24 cellular contexts compared by ENCODE assay signal in genomic region chr15:91027677-91028076, GRCh38. TPM values are rescaled to one million over a fixed set of nuclear protein-coding genes. Genes with fewer than 3 reads are reported as not detected.
A peak's percentile ranks its signal among the peaks of the same experiment; 100 is the strongest.
DNase-seq lines count a peak whose midpoint lies in the region; ATAC-seq, FAIRE-seq and TF ChIP-seq lines count a peak whose summit lies in the region.
"Had no signal": no experiment of that assay in that cellular context is flagged by ENCODE, and none has a peak within 500 bp of the region (broad histone marks: within the 10 kb centered on the region; RNA-seq: fewer than 3 reads in every experiment).

No MANE protein-coding gene starts in this region.

- ATAC-seq in K562 = peak; percentile 39
- ATAC-seq in mucosa of descending colon = peak; percentile 49
- no peak for ATAC-seq in PC-3
- no peak for ATAC-seq in stimulated activated effector memory CD8-positive, alpha-beta T cell treated with anti-CD3 and anti-CD28 coated beads, Interleukin-12 subunit alpha, Interleukin-12 subunit beta, amount 100 ng/mL, for 72 hours
- no peak for ATAC-seq in right lobe of liver
- ATAC-seq: CD8-positive, alpha-beta T cell had no signal

- peaks cover 3 to 13% of the 10 kb centered on the region in 2 experiments; a peak in 4 of 5 replicates for H3K4me1 ChIP-seq in K562 (replicated peaks in 1 of 2; ENCODE audit: control insufficient read depth in 2 of 2, insufficient read depth in 2 of 2, low read length in 2 of 2)
- H3K4me1 ChIP-seq in mucosa of descending colon (ENCODE audit: low read depth) = no peaks in the 10 kb centered on the region
- H3K4me1 ChIP-seq in small intestine (ENCODE audit: control insufficient read depth in 2 of 2, insufficient read depth in 1 of 2, low read depth in 1 of 2, low read length in 1 of 2) = no peaks in the 10 kb centered on the region
- peaks cover 6% of the 10 kb centered on the region for H3K4me1 ChIP-seq in PC-3 (ENCODE audit: insufficient read depth, low read length)
- H3K4me1 ChIP-seq in right lobe of liver = peaks cover 0 to 4% (median 2%) of the 10 kb centered on the region in 4 donors
- H3K4me1 ChIP-seq: Caco-2 had no signal

- TF ChIP-seq EP300 in K562 (IDR thresholded peaks at IDR 0.05; ENCODE audit: low read length) = no peak

- in situ Hi-C loops in K562 (cut with MboI) = no loop called here

- H3K79me2 ChIP-seq in K562 (ENCODE audit: control insufficient read depth, insufficient read depth, low read length) = peaks cover 3% of the 10 kb centered on the region; the same call in 2 of the 3 replicates
- H3K79me2 ChIP-seq in PC-3 (ENCODE audit: low read length) = no peaks in the 10 kb centered on the region

- H3K27me3 ChIP-seq in AG04450 (ENCODE audit: control insufficient read depth, insufficient read depth, low read length) = peaks cover 11% of the 10 kb centered on the region
- no peaks in the 10 kb centered on the region for H3K27me3 ChIP-seq in K562 (ENCODE audit: control insufficient read depth in 2 of 2, insufficient read depth in 2 of 2, low read length in 2 of 2)
- no peaks in the 10 kb centered on the region for H3K27me3 ChIP-seq in small intestine (ENCODE audit: control insufficient read depth in 2 of 2, insufficient read depth in 2 of 2, low read length in 2 of 2)
- H3K27me3 ChIP-seq in PC-3 (ENCODE audit: low read length) = no peaks in the 10 kb centered on the region
- H3K27me3 ChIP-seq in right lobe of liver = no peaks in the 10 kb centered on the region
- H3K27me3 ChIP-seq: BLaER1 treated with 17β-estradiol and CSF1 and Interleukin-3, amounts not matched to agents 10 nM and 100 nM had no signal

- POLR2A ChIA-PET in AG04450 (lab: Yijun Ruan, JAX) (no interaction called here), K562 (lab: Yijun Ruan, JAX) (interaction anchor here (1.0 to 2.4 kb wide), 4 partner anchors 20 to 96 kb away, joined by 3 to 7 read pairs (median 4); partner anchors contain the start of genes HDDC3 and PRC1), PC-3 (lab: Charles Lee; ENCODE audit: unreplicated experiment) (no interaction called here)

- no peaks in the 10 kb centered on the region for H3F3A ChIP-seq in PC-3 (ENCODE audit: low read length, unreplicated experiment)

- H3K36me3 Mint-ChIP-seq in stimulated activated effector memory CD8-positive, alpha-beta T cell treated with anti-CD3 and anti-CD28 coated beads, Interleukin-12 subunit alpha, Interleukin-12 subunit beta, amount 100 ng/mL, for 72 hours = peaks cover 2% of the 10 kb centered on the region
- H3K36me3 Mint-ChIP-seq: CD8-positive, alpha-beta T cell had no signal

- H3K36me3 ChIP-seq in K562 (ENCODE audit: control insufficient read depth, insufficient read depth, low read length) (no peaks in the 10 kb centered on the region), mucosa of descending colon (ENCODE audit: low read depth) (no peaks in the 10 kb centered on the region), small intestine (ENCODE audit: control insufficient read depth in 2 of 2, insufficient read depth in 2 of 2, low read length in 2 of 2) (no peaks in the 10 kb centered on the region), PC-3 (ENCODE audit: low read depth, low read length) (no peaks in the 10 kb centered on the region), right lobe of liver (no peaks in the 10 kb centered on the region)
- H3K36me3 ChIP-seq: BLaER1 treated with 17β-estradiol and CSF1 and Interleukin-3, amounts not matched to agents 10 nM and 100 nM had no signal

- H3K4me3 Mint-ChIP-seq in stimulated activated effector memory CD8-positive, alpha-beta T cell treated with anti-CD3 and anti-CD28 coated beads, Interleukin-12 subunit alpha, Interleukin-12 subunit beta, amount 100 ng/mL, for 72 hours = no peak overlapping the region
- H3K4me3 Mint-ChIP-seq: B cell; CD4-positive, alpha-beta T cell; CD8-positive, alpha-beta T cell had no signal

- BruUV-seq in K562 (replicated peaks; lab: Mats Ljungman, UMichigan) = no TSS peak
- no TSS peak for BruUV-seq in PC-3 (replicated peaks; lab: Mats Ljungman, UMichigan)

- peaks cover 6% of the 10 kb centered on the region for H3K4me1 Mint-ChIP-seq in stimulated activated effector memory CD8-positive, alpha-beta T cell treated with anti-CD3 and anti-CD28 coated beads, Interleukin-12 subunit alpha, Interleukin-12 subunit beta, amount 100 ng/mL, for 72 hours

- DNase-seq in AG04450 (ENCODE audit: low read depth, low spot score) (no peak), K562 (ENCODE audit: extremely low read depth in 1 of 4, low spot score in 3 of 4) (no peak), mucosa of descending colon (no peak), small intestine (peak; percentile 51), PC-3 (no peak), NCI-H69 (lab: John Stamatoyannopoulos, UW) (no peak), right lobe of liver (no peak)
- DNase-seq in stimulated activated effector memory CD8-positive, alpha-beta T cell treated with anti-CD3 and anti-CD28 coated beads, Interleukin-12 subunit alpha, Interleukin-12 subunit beta, amount 100 ng/mL, for 72 hours (ENCODE audit: low spot score in 2 of 2) = no peak
- DNase-seq: 8988T; ACHN; AML-193; Caco-2; Calu3; CD4-positive, alpha-beta T cell; CD8-positive, alpha-beta T cell; DMS79 treated with DMSO at 0.1 percent for 48 hours; GF-D8 had no signal

- H2AFZ ChIP-seq in K562 (ENCODE audit: low read depth, low read length) (peak overlapping the region; percentile 64), PC-3 (ENCODE audit: low read length) (no peak overlapping the region)

- H3K9ac ChIP-seq in K562 (ENCODE audit: insufficient read depth in 1 of 2, low read depth in 2 of 2, low read length in 2 of 2) = no peak overlapping the region; a peak in 1 of 4 replicates
- H3K9ac ChIP-seq in PC-3 (ENCODE audit: low read length) = no peak overlapping the region
- H3K9ac ChIP-seq: BLaER1 treated with 17β-estradiol and CSF1 and Interleukin-3, amounts not matched to agents 10 nM and 100 nM had no signal

- no peak for TF ChIP-seq RAD21 in K562 (CRISPR knock-in tag; conservative IDR thresholded peaks at IDR 0.05 in 1 of 2, IDR thresholded peaks at IDR 0.05 in 1 of 2)

- no peaks in the 10 kb centered on the region for H3K9me3 Mint-ChIP-seq in stimulated activated effector memory CD8-positive, alpha-beta T cell treated with anti-CD3 and anti-CD28 coated beads, Interleukin-12 subunit alpha, Interleukin-12 subunit beta, amount 100 ng/mL, for 72 hours
- H3K9me3 Mint-ChIP-seq: CD4-positive, alpha-beta T cell; CD8-positive, alpha-beta T cell had no signal

- no peak overlapping the region for H3K27ac Mint-ChIP-seq in stimulated activated effector memory CD8-positive, alpha-beta T cell treated with anti-CD3 and anti-CD28 coated beads, Interleukin-12 subunit alpha, Interleukin-12 subunit beta, amount 100 ng/mL, for 72 hours
- H3K27ac Mint-ChIP-seq: B cell; CD4-positive, alpha-beta T cell; CD8-positive, alpha-beta T cell had no signal

- FAIRE-seq in K562 (lab: Jason Lieb, UNC) (peak; percentile 80), small intestine (lab: Jason Lieb, UNC) (no peak)
- FAIRE-seq: A204.1, D721Med, G401.6, GM12891 had no signal

- TF ChIP-seq POLR2A in K562 (conservative IDR thresholded peaks at IDR 0.05) (no peak), right lobe of liver (IDR thresholded peaks at IDR 0.05) (no peak)

- H3K4me2 ChIP-seq in K562 (ENCODE audit: insufficient read depth, low read length) (no peak overlapping the region), PC-3 (ENCODE audit: low read length) (no peak overlapping the region)
- H3K4me2 ChIP-seq: BLaER1 treated with 17β-estradiol and CSF1 and Interleukin-3, amounts not matched to agents 10 nM and 100 nM had no signal

- H3K27ac ChIP-seq in AG04450 (ENCODE audit: low read depth, low read length) (peak overlapping the region; percentile 21), K562 (ENCODE audit: extremely low read depth, low read depth, low read length) (no peak overlapping the region), small intestine (ENCODE audit: low read depth in 1 of 2, low read length in 1 of 2) (no peak overlapping the region), PC-3 (ENCODE audit: low read length) (no peak overlapping the region), right lobe of liver (no peak overlapping the region)
- H3K27ac ChIP-seq: BLaER1 treated with 17β-estradiol and CSF1 and Interleukin-3, amounts not matched to agents 10 nM and 100 nM; C4-2B had no signal

- intact Hi-C loops in K562 (cut with micrococcal nuclease) (no loop called here), mucosa of descending colon (cut with DNase I, micrococcal nuclease) (no loop called here), PC-3 (cut with micrococcal nuclease) (no loop called here), right lobe of liver (cut with DNase I) (no loop called here)

- no peaks in the 10 kb centered on the region for H3K9me2 ChIP-seq in PC-3 (replicated peaks; ENCODE audit: low read length)

- CTCF ChIA-PET in AG04450 (lab: Charles Lee) (interaction anchor here (1.3 to 2.0 kb wide), 2 partner anchors 28 to 71 kb away, joined by 3 to 9 read pairs; no protein-coding TSS in a partner anchor), K562 (lab: Yijun Ruan, JAX; ENCODE audit: low intra/inter-chr PET ratio) (no interaction called here), PC-3 (lab: Charles Lee) (no interaction called here)

- H3K4me3 ChIP-seq in AG04450 (ENCODE audit: low read depth, low read length) = no peak overlapping the region
- H3K4me3 ChIP-seq in K562 = no peak overlapping the region
- no peak overlapping the region for H3K4me3 ChIP-seq in mucosa of descending colon
- H3K4me3 ChIP-seq in small intestine (ENCODE audit: low read depth in 1 of 2, low read length in 2 of 2) = no peak overlapping the region
- H3K4me3 ChIP-seq in PC-3 (ENCODE audit: low read length) = no peak overlapping the region
- no peak overlapping the region for H3K4me3 ChIP-seq in right lobe of liver
- H3K4me3 ChIP-seq: BLaER1 treated with 17β-estradiol and CSF1 and Interleukin-3, amounts not matched to agents 10 nM and 100 nM had no signal

- no peaks in the 10 kb centered on the region for H3K9me1 ChIP-seq in K562 (ENCODE audit: control insufficient read depth, insufficient read depth, low read length)

- no peak for TF ChIP-seq CTCF in AG04450 (IDR thresholded peaks at IDR 0.05; ENCODE audit: low read depth, low read length)
- TF ChIP-seq CTCF in K562 (IDR thresholded peaks at IDR 0.05 in 2 of 3, conservative IDR thresholded peaks at IDR 0.05 in 1 of 3; ENCODE audit: insufficient read depth in 2 of 3, low read depth in 1 of 3, low read length in 3 of 3) = no peak
- TF ChIP-seq CTCF in mucosa of descending colon (IDR thresholded peaks at IDR 0.05) = no peak
- no peak for TF ChIP-seq CTCF in PC-3 (conservative IDR thresholded peaks at IDR 0.05; ENCODE audit: low read depth, low read length)
- no peak for TF ChIP-seq CTCF in right lobe of liver (IDR thresholded peaks at IDR 0.05)

- WGBS in K562 (ENCODE audit: insufficient coverage, low coverage, missing lambda C conversion rate) = 0% methylated on average over 1 of the region's 1 CpG
- 20 to 51% (median 20%) methylated on average over 1 of the region's 1 CpG for WGBS in small intestine, 3 donors
- no CpG with 5 or more reads among the region's 1 CpG for WGBS in right lobe of liver (ENCODE audit: insufficient coverage, low coverage, low lambda C conversion rate, missing lambda C conversion rate)

- H4K20me1 ChIP-seq in K562 (replicated peaks; ENCODE audit: control insufficient read depth, insufficient read depth, low read length) (no peaks in the 10 kb centered on the region), PC-3 (ENCODE audit: low read length) (no peaks in the 10 kb centered on the region)
- H4K20me1 ChIP-seq: BLaER1 treated with 17β-estradiol and CSF1 and Interleukin-3, amounts not matched to agents 10 nM and 100 nM had no signal

- H3K9me3 ChIP-seq in AG04450 (ENCODE audit: control insufficient read depth, insufficient read depth, low read length) (no peaks in the 10 kb centered on the region), K562 (replicated peaks; ENCODE audit: control insufficient read depth, insufficient read depth, low read depth, low read length) (no peaks in the 10 kb centered on the region), mucosa of descending colon (no peaks in the 10 kb centered on the region), small intestine (ENCODE audit: control insufficient read depth, low read depth) (no peaks in the 10 kb centered on the region), PC-3 (ENCODE audit: low read length) (no peaks in the 10 kb centered on the region), right lobe of liver (no peaks in the 10 kb centered on the region)
- H3K9me3 ChIP-seq: BLaER1 treated with 17β-estradiol and CSF1 and Interleukin-3, amounts not matched to agents 10 nM and 100 nM; Caco-2 had no signal

RNA-seq across cellular contexts. Expression of gene VPS33B, which starts 5.3 kb away (rescaled TPM):
- polyA plus RNA-seq in AG04450 (2011; rRNA removed) (12.3 and 12.9 TPM in 2 replicates), K562 (2011; rRNA removed) (25.5 and 28.0 TPM in 2 replicates), K562 (2014; fragmentation: Illumina TruSeq; extraction: Trizol) (12.4 and 16.3 TPM in 2 replicates), K562 (2014; fragmentation: Nextera tagmentation; extraction: Ambion mirVana) (10 to 100 TPM in 1 of 2 experiments, 1 to 10 TPM in 1; 9.8 to 10.7 TPM), K562 (2014; rRNA removed) (12.7 and 15.1 TPM in 2 replicates), small intestine (10 to 100 TPM; 10.7 to 18.6 (median 18.3) TPM)
- polyA minus RNA-seq in AG04450 (2011; rRNA and poly(A)+ RNA removed) = 11.1 and 12.2 TPM in 2 replicates
- 35.4 and 57.8 TPM in 2 replicates for total RNA-seq in K562 (2011; cell fraction: chromatin; rRNA removed; ENCODE audit: low replicate concordance)
- total RNA-seq in K562 (2011; cell fraction: nucleolus; rRNA removed) = 34.5 and 42.0 TPM in 2 replicates
- 28.3 and 30.4 TPM in 2 replicates for total RNA-seq in K562 (2011; cell fraction: nucleoplasm; rRNA removed)
- total RNA-seq in K562 (2014; rRNA removed) (9.4 and 10.2 TPM in 2 replicates), K562 (2014; rRNA removed; fragmentation: Illumina TruSeq; extraction: Trizol) (14.3 and 14.8 TPM in 2 replicates), K562 (2015; rRNA removed; fragmentation: Illumina TruSeq; extraction: Trizol) (13.0 and 13.5 TPM in 2 replicates), K562 (2021) (19.6 and 19.9 TPM in 2 replicates), mucosa of descending colon (10 to 100 TPM; 13.4 to 22.7 (median 16.2) TPM), PC-3 (2014; rRNA removed) (7.5 and 8.0 TPM in 2 replicates), right lobe of liver (1 to 10 TPM; 4.2 to 7.3 (median 6.5) TPM)
- 12.5 and 12.9 TPM in 2 replicates for polyA plus RNA-seq in K562 (2011; cell fraction: cytosol; rRNA removed)
- 34.8 and 45.4 TPM in 2 replicates for polyA plus RNA-seq in K562 (2011; cell fraction: nucleus; rRNA removed)
- polyA plus RNA-seq in K562 (2012) = 22.2 and 32.7 TPM in 2 replicates
- polyA minus RNA-seq in K562 (2011; rRNA and poly(A)+ RNA removed) = 13.7 and 22.8 TPM in 2 replicates
- 4.2 and 20.6 TPM in 2 replicates for polyA minus RNA-seq in K562 (2011; cell fraction: cytosol; rRNA and poly(A)+ RNA removed)
- polyA minus RNA-seq in K562 (2011; cell fraction: nucleus; rRNA and poly(A)+ RNA removed) = 7.9 and 12.8 TPM in 2 replicates

RNA-seq across cellular contexts. Expression of gene PRC1, which starts 33.3 kb away (rescaled TPM):
- polyA plus RNA-seq in AG04450 (2011; rRNA removed) (61.0 and 77.5 TPM in 2 replicates), K562 (2011; rRNA removed) (391 and 460 TPM in 2 replicates), K562 (2014; fragmentation: Illumina TruSeq; extraction: Trizol) (248 and 284 TPM in 2 replicates), K562 (2014; fragmentation: Nextera tagmentation; extraction: Ambion mirVana) (100 to 1,000 TPM; 156 to 240 TPM), K562 (2014; rRNA removed) (256 and 264 TPM in 2 replicates), small intestine (10 to 100 TPM in 2 of 3 donors, 1 to 10 TPM in 1; 5.4 to 55.4 (median 11.4) TPM)
- polyA minus RNA-seq in AG04450 (2011; rRNA and poly(A)+ RNA removed) = 68.0 and 72.2 TPM in 2 replicates
- 402 and 749 TPM in 2 replicates for total RNA-seq in K562 (2011; cell fraction: chromatin; rRNA removed; ENCODE audit: low replicate concordance)
- 233 and 300 TPM in 2 replicates for total RNA-seq in K562 (2011; cell fraction: nucleolus; rRNA removed)
- total RNA-seq in K562 (2011; cell fraction: nucleoplasm; rRNA removed) = 292 and 338 TPM in 2 replicates
- total RNA-seq in K562 (2014; rRNA removed) (226 and 263 TPM in 2 replicates), K562 (2014; rRNA removed; fragmentation: Illumina TruSeq; extraction: Trizol) (201 and 210 TPM in 2 replicates), K562 (2015; rRNA removed; fragmentation: Illumina TruSeq; extraction: Trizol) (223 and 228 TPM in 2 replicates), K562 (2021) (150 and 181 TPM in 2 replicates), mucosa of descending colon (10 to 100 TPM; 10.9 to 41.0 (median 12.3) TPM), PC-3 (2014; rRNA removed) (236 and 243 TPM in 2 replicates), right lobe of liver (1 to 10 TPM; 1.2 to 8.8 (median 4.3) TPM)
- 329 and 446 TPM in 2 replicates for polyA plus RNA-seq in K562 (2011; cell fraction: cytosol; rRNA removed)
- polyA plus RNA-seq in K562 (2011; cell fraction: nucleus; rRNA removed) = 1,023 and 1,561 TPM in 2 replicates
- polyA plus RNA-seq in K562 (2012) = 176 and 186 TPM in 2 replicates
- polyA minus RNA-seq in K562 (2011; rRNA and poly(A)+ RNA removed) = 342 and 344 TPM in 2 replicates
- 145 and 166 TPM in 2 replicates for polyA minus RNA-seq in K562 (2011; cell fraction: cytosol; rRNA and poly(A)+ RNA removed)
- polyA minus RNA-seq in K562 (2011; cell fraction: nucleus; rRNA and poly(A)+ RNA removed) = 175 and 402 TPM in 2 replicates

Comparison
In these comparisons a context has a peak if more than half of its experiments do, and no peak if none do; other contexts are left out.
1. ATAC-seq: peak in K562 (single experiment) and mucosa of descending colon (single experiment); none in PC-3 (single experiment), stimulated activated effector memory CD8-positive, alpha-beta T cell treated with anti-CD3 and anti-CD28 coated beads, Interleukin-12 subunit alpha, Interleukin-12 subunit beta, amount 100 ng/mL, for 72 hours (single experiment) and right lobe of liver (0 of 4).